Comparison of ENCODE assay signal across 8 cellular contexts in genomic region chr18:62584241-62585120, GRCh38.
DNase-seq lines count a peak whose midpoint lies in the region; FAIRE-seq and TF ChIP-seq lines count a peak whose summit lies in the region.

No MANE protein-coding gene starts in this region.

- peak; percentile 94 for FAIRE-seq in G401.6 (lab: Jason Lieb, UNC)

- H3K4me1 Mint-ChIP-seq in activated naive CD4-positive, alpha-beta T cell treated with anti-CD3 and anti-CD28 coated beads, Interleukin-2, amount 10 ng/mL, durations not matched to agents 7 days and 5 days: peaks cover 46% of the 10 kb centered on the region

- H3K36me3 ChIP-seq in ovary: no peaks in the 10 kb centered on the region
- H3K36me3 ChIP-seq in thymus (ENCODE audit: control insufficient read depth, insufficient read depth): peaks cover 7% of the 10 kb centered on the region

- peak overlapping the region; percentile 29 for H3K4me3 Mint-ChIP-seq in activated naive CD4-positive, alpha-beta T cell treated with anti-CD3 and anti-CD28 coated beads, Interleukin-2, amount 10 ng/mL, durations not matched to agents 7 days and 5 days

- TF ChIP-seq EP300 in ovary (IDR thresholded peaks at IDR 0.05): no peak

- H3K27ac Mint-ChIP-seq in activated naive CD4-positive, alpha-beta T cell treated with anti-CD3 and anti-CD28 coated beads, Interleukin-2, amount 10 ng/mL, durations not matched to agents 7 days and 5 days: peak overlapping the region; percentile 91

- 35 to 37% (median 36%) methylated on average over 23 of the region's 23 CpGs for WGBS in ovary, 3 donors
- 29% methylated on average over 23 of the region's 23 CpGs for WGBS in thymus

- H3K36me3 Mint-ChIP-seq in activated naive CD4-positive, alpha-beta T cell treated with anti-CD3 and anti-CD28 coated beads, Interleukin-2, amount 10 ng/mL, durations not matched to agents 7 days and 5 days: peaks cover 34% of the 10 kb centered on the region

- CTCF ChIA-PET in activated naive CD4-positive, alpha-beta T cell treated with anti-CD3 and anti-CD28 coated beads, Interleukin-2, amount 10 ng/mL, durations not matched to agents 7 days and 5 days (lab: Charles Lee): interaction anchor here (0.8 to 4.5 kb wide), 26 partner anchors 7 to 514 kb away, joined by 3 to 32 read pairs (median 4); partner anchors contain the start of genes PHLPP1 and TNFRSF11A

- H3K4me1 ChIP-seq in ovary (ENCODE audit: insufficient read depth) (no peaks in the 10 kb centered on the region), thymus (ENCODE audit: control insufficient read depth, insufficient read depth, low read length) (peaks cover 13% of the 10 kb centered on the region)

- no peak for TF ChIP-seq POLR2A in ovary (IDR thresholded peaks at IDR 0.05)

- no peaks in the 10 kb centered on the region for H3K27me3 ChIP-seq in ovary
- no peaks in the 10 kb centered on the region for H3K27me3 ChIP-seq in thymus (ENCODE audit: control insufficient read depth, insufficient read depth)

- H3K9me3 Mint-ChIP-seq in activated naive CD4-positive, alpha-beta T cell treated with anti-CD3 and anti-CD28 coated beads, Interleukin-2, amount 10 ng/mL, durations not matched to agents 7 days and 5 days: no peaks in the 10 kb centered on the region

- H3K4me3 ChIP-seq in ovary: no peak overlapping the region
- no peak overlapping the region for H3K4me3 ChIP-seq in thymus (ENCODE audit: low read length)

- in situ Hi-C loops in SK-MEL-5 (cut with HindIII; ENCODE audit: low pct_unique_long_range_greater_than_20kb, low sequenced_read_pairs): no loop called here

- TF ChIP-seq CTCF in ovary (IDR thresholded peaks at IDR 0.05): peak; percentile 93 to 98 (median 96)

- intact Hi-C loops in ovary (cut with DNase I): loop anchor here (2.0 to 10.0 kb wide), 4 partner anchors 130 to 400 kb away; partner anchors contain the start of gene PHLPP1 (in 1 of the 4)

- peak; percentile 91 for DNase-seq in H4 (ENCODE audit: low spot score)
- DNase-seq in LoVo (ENCODE audit: low spot score): peak; percentile 80
- DNase-seq in SK-MEL-5 (ENCODE audit: low read depth, low spot score): peak; percentile 89
- peak; percentile 90 for DNase-seq in activated naive CD4-positive, alpha-beta T cell treated with anti-CD3 and anti-CD28 coated beads, Interleukin-2, amount 10 ng/mL, durations not matched to agents 7 days and 5 days
- peak; percentile 82 for DNase-seq in globus pallidus (ENCODE audit: low spot score)
- peak; percentile 78 to 91 (median 88) for DNase-seq in ovary

- H3K9me3 ChIP-seq in ovary: no peaks in the 10 kb centered on the region
- H3K9me3 ChIP-seq in thymus (ENCODE audit: control insufficient read depth): no peaks in the 10 kb centered on the region

- H3K27me3 Mint-ChIP-seq in activated naive CD4-positive, alpha-beta T cell treated with anti-CD3 and anti-CD28 coated beads, Interleukin-2, amount 10 ng/mL, durations not matched to agents 7 days and 5 days: no peaks in the 10 kb centered on the region

- H3K27ac ChIP-seq in ovary: no peak overlapping the region
- H3K27ac ChIP-seq in thymus (ENCODE audit: low read depth): peak overlapping the region; percentile 88
